Comparison of ENCODE assay signal across 10 cellular contexts in genomic region chr6:68196645-68197044, GRCh38.
DNase-seq lines count a peak whose midpoint lies in the region; ATAC-seq, FAIRE-seq and TF ChIP-seq lines count a peak whose summit lies in the region.
"Had no signal": no experiment of that assay in that cellular context is flagged by ENCODE, and none has a peak within 500 bp of the region (broad histone marks: within the 10 kb centered on the region; RNA-seq: fewer than 3 reads in every experiment).

No MANE protein-coding gene starts in this region.

- H3K79me2 ChIP-seq in SU-DHL-6 (ENCODE audit: insufficient read depth, low read length), result no peaks in the 10 kb centered on the region
- H3K79me2 ChIP-seq in HepG2 (ENCODE audit: insufficient read depth, low read length), result no peaks in the 10 kb centered on the region

- DNase-seq in NCI-H2029 (lab: John Stamatoyannopoulos, UW) (peak; percentile 4), NCI-H2029 treated with DMSO at 0.1 percent for 48 hours (lab: John Stamatoyannopoulos, UW) (no peak), HepG2 (ENCODE audit: low spot score) (peak; percentile 10), caudate nucleus (lab: John Stamatoyannopoulos, UW) (no peak), prostate gland (ENCODE audit: low spot score) (no peak)
- no peak for DNase-seq in activated CD4-positive, CD25-positive, alpha-beta regulatory T cell treated with anti-CD3 and anti-CD28 coated beads, Interleukin-2, amount 50 U/mL, for 72 hours

- BruUV-seq in HepG2 (replicated peaks; lab: Mats Ljungman, UMichigan), result no TSS peak

- intact Hi-C loops in HepG2 (cut with micrococcal nuclease; ENCODE audit: unreplicated experiment) (no loop called here), prostate gland (cut with DNase I) (no loop called here)

- POLR2A ChIA-PET in HepG2 (lab: Yijun Ruan, JAX), result no interaction called here

- H4K20me1 ChIP-seq in SU-DHL-6 (ENCODE audit: low read depth, low read length) (no peaks in the 10 kb centered on the region), HepG2 (ENCODE audit: insufficient read depth, low read length) (no peaks in the 10 kb centered on the region)

- H3K9me3 ChIP-seq in SU-DHL-6 (ENCODE audit: insufficient read depth, low read length), result 0 out of 2 replicates have a peak, but pooled peaks cover 7% of the 10 kb centered on the region
- peaks cover 19% of the 10 kb centered on the region; the same call in 1 of the 2 replicates for H3K9me3 ChIP-seq in HepG2 (ENCODE audit: low read length)
- no peaks in the 10 kb centered on the region for H3K9me3 ChIP-seq in prostate gland
- H3K9me3 ChIP-seq: vagina had no signal

- H3K36me3 ChIP-seq in SU-DHL-6 (ENCODE audit: low read length), result no peaks in the 10 kb centered on the region; the same call in 1 of the 2 replicates
- no peaks in the 10 kb centered on the region for H3K36me3 ChIP-seq in HepG2 (replicated peaks in 1 of 2; ENCODE audit: control insufficient read depth in 1 of 2, insufficient read depth in 2 of 2, low read length in 2 of 2)
- H3K36me3 ChIP-seq in prostate gland, result no peaks in the 10 kb centered on the region
- H3K36me3 ChIP-seq: vagina had no signal

- H3F3A ChIP-seq in SU-DHL-6 (ENCODE audit: insufficient read depth), result no peaks in the 10 kb centered on the region

- H3K27me3 ChIP-seq in SU-DHL-6 (ENCODE audit: low read length) (no peaks in the 10 kb centered on the region), HepG2 (ENCODE audit: control insufficient read depth in 1 of 2, insufficient read depth in 2 of 2, low read length in 2 of 2) (no peaks in the 10 kb centered on the region), prostate gland (replicated peaks; ENCODE audit: insufficient read depth) (no peaks in the 10 kb centered on the region)
- H3K27me3 ChIP-seq: vagina had no signal

- H3K27ac ChIP-seq in SU-DHL-6 (ENCODE audit: low read depth, low read length) (0 out of 2 replicates have a peak overlapping the region, but pooled peaks have one; percentile 3), HepG2 (ENCODE audit: extremely low read length, insufficient read depth, low read length) (no peak overlapping the region), caudate nucleus (ENCODE audit: low read depth, low read length) (no peak overlapping the region), prostate gland (no peak overlapping the region)
- H3K27ac ChIP-seq: vagina had no signal

- peak overlapping the region; percentile 100 for H2AFZ ChIP-seq in SU-DHL-6 (ENCODE audit: low read depth, low read length, severe bottlenecking)
- no peak overlapping the region for H2AFZ ChIP-seq in HepG2 (ENCODE audit: low read length)

- in situ Hi-C loops in HepG2 (cut with HindIII; ENCODE audit: extremely low pct_ligation_motif_present, low pct_unique_long_range_greater_than_20kb), result no loop called here

- peak overlapping the region; percentile 34 for H3K4me2 ChIP-seq in SU-DHL-6 (ENCODE audit: low read depth, low read length, poor library complexity, severe bottlenecking)
- H3K4me2 ChIP-seq in HepG2 (ENCODE audit: low read depth, low read length), result no peak overlapping the region

- TF ChIP-seq CTCF in SU-DHL-6 (IDR thresholded peaks at IDR 0.05; ENCODE audit: insufficient read depth, low read length, poor library complexity, severe bottlenecking) (peak; percentile 23), HepG2 (CRISPR knock-in tag; IDR thresholded peaks at IDR 0.05) (no peak), prostate gland (IDR thresholded peaks at IDR 0.05) (no peak)

- no peak for TF ChIP-seq EP300 in HepG2 (IDR thresholded peaks at IDR 0.05; ENCODE audit: low read depth in 2 of 2, low read length in 2 of 2)
- no peak for TF ChIP-seq EP300 in HepG2 (CRISPR knock-in tag; IDR thresholded peaks at IDR 0.05; ENCODE audit: borderline replicate concordance)

- TF ChIP-seq POLR2A in HepG2 (IDR thresholded peaks at IDR 0.05; ENCODE audit: insufficient read depth in 1 of 2, low read depth in 2 of 2, low read length in 2 of 2), result no peak
- no peak for TF ChIP-seq POLR2A in prostate gland (IDR thresholded peaks at IDR 0.05)

- no peak overlapping the region for H3K4me3 ChIP-seq in SU-DHL-6 (ENCODE audit: insufficient read depth, low read length, poor library complexity, severe bottlenecking)
- no peak overlapping the region for H3K4me3 ChIP-seq in HepG2 (replicated peaks in 1 of 3; ENCODE audit: insufficient read depth in 1 of 3, low read depth in 2 of 3, low read length in 3 of 3)
- H3K4me3 ChIP-seq in prostate gland, result no peak overlapping the region
- H3K4me3 ChIP-seq: vagina had no signal

- CTCF ChIA-PET in HepG2 (lab: Yijun Ruan, JAX; ENCODE audit: low intra/inter-chr PET ratio, low total read pairs), result interaction anchor here (0.9 kb wide), 1 partner anchor 1271 kb away, joined by 3 read pairs; no protein-coding TSS in a partner anchor

- FAIRE-seq in HepG2 (lab: Jason Lieb, UNC), result no peak
- FAIRE-seq: keratinocyte had no signal

- ATAC-seq in HG03354 (IDR thresholded peaks at IDR 0.05; ENCODE audit: poor library complexity, severe bottlenecking, unreplicated experiment) (peak; percentile 63), HepG2 (peak; percentile 52; the same call in 2 of the 3 replicates)

- 0% methylated on average over 2 of the region's 3 CpGs for WGBS in HepG2 (ENCODE audit: low lambda C conversion rate)
- WGBS in prostate gland, result 55% methylated on average over 3 of the region's 3 CpGs

- H3K4me1 ChIP-seq in HepG2 (ENCODE audit: insufficient read depth, low read length) (no peaks in the 10 kb centered on the region), prostate gland (replicated peaks) (no peaks in the 10 kb centered on the region)
- H3K4me1 ChIP-seq: vagina had no signal

- TF ChIP-seq RAD21 in HepG2 (CRISPR knock-in tag; IDR thresholded peaks at IDR 0.05), result no peak

- H3K9ac ChIP-seq in SU-DHL-6 (ENCODE audit: low read length), result peak overlapping the region; percentile 41
- H3K9ac ChIP-seq in HepG2 (ENCODE audit: insufficient read depth, low read depth, low read length), result no peak overlapping the region

- H3K9me2 ChIP-seq in SU-DHL-6 (replicated peaks; ENCODE audit: insufficient read depth, low read length), result no peaks in the 10 kb centered on the region

TF ChIP-seq in HepG2, 621 proteins besides CTCF, POLR2A, EP300 and RAD21:
- TF ChIP-seq KMT2B (CRISPR knock-in tag; IDR thresholded peaks at IDR 0.05) (no peak), ELF4 (CRISPR knock-in tag; IDR thresholded peaks at IDR 0.05; ENCODE audit: borderline replicate concordance) (no peak), STAG1 (CRISPR knock-in tag; IDR thresholded peaks at IDR 0.05) (peak; percentile 11; the same call in 1 of the 2 replicates)

Comparison
In these comparisons a context has a peak if more than half of its experiments do, and no peak if none do; other contexts are left out.
1. DNase-seq: peak in NCI-H2029 (single experiment) and HepG2 (single experiment); none in NCI-H2029 treated with DMSO at 0.1 percent for 48 hours (single experiment), caudate nucleus (0 of 61), activated CD4-positive, CD25-positive, alpha-beta regulatory T cell treated with anti-CD3 and anti-CD28 coated beads, Interleukin-2, amount 50 U/mL, for 72 hours (single experiment) and prostate gland (single experiment).